Comparison of ENCODE assay signal across 8 cellular contexts in the genomic region with DNA sequence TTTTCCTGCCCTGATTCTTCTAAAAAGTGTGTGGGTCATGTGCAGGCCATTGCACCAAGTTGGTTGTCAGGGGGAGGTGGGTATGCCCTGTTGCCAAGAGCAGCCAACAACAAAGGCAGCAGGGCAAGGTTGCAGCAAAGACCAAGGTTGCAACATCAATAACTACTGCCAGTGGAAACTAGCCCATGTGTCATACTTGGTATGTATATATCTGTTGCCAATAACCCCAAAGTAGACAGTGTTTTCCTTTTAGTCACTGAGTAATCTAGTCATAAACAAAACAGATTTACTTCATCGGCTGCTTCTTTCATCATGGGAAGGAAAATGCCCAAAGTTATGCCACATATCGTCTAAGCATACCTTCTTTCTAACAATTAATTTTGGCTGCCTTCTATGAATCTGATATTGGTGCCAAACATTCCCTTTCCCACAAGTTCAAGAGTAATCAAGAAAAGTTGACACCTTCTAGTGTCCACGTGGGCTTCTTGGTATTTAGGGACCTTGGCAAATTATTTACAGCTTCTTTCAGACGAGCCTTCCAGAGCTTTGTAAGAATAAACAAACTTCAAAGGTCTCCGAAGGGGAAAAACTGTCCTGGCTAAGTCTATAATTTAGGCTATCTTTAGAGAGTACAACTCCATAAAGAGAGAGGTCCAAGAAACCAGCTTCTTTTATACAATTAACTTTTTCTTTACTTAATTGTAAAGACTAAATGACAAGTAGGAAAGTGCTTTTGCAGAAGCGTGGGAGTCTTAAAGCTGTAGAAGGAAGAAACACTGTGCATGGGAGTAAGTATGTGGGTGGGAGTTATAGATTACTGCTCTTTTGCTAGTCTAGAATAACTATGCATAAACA. TPM values are rescaled to one million over a fixed set of nuclear protein-coding genes. Genes with fewer than 3 reads are reported as not detected.
DNase-seq lines count a peak whose midpoint lies in the region; ATAC-seq and TF ChIP-seq lines count a peak whose summit lies in the region.

No MANE protein-coding gene starts in this region.

- peak; percentile 34 for ATAC-seq in GM18511 (IDR thresholded peaks at IDR 0.05; ENCODE audit: unreplicated experiment)
- peak; percentile 69 for ATAC-seq in HG03521 (IDR thresholded peaks at IDR 0.05; ENCODE audit: unreplicated experiment)
- ATAC-seq in GM19397 (IDR thresholded peaks at IDR 0.05; ENCODE audit: unreplicated experiment), result no peak

- H3K27me3 Mint-ChIP-seq in nephron (ENCODE audit: low read depth), result no peaks in the 10 kb centered on the region

- no peaks in the 10 kb centered on the region for H3K9me3 Mint-ChIP-seq in nephron

- TF ChIP-seq CTCF in nephron (IDR thresholded peaks at IDR 0.05; ENCODE audit: unreplicated experiment in 3 of 3), result no peak

- DNase-seq in UCSD-AML1 (lab: John Stamatoyannopoulos, UW; ENCODE audit: unreplicated experiment), result peak; percentile 20
- DNase-seq in effector CD8-positive, alpha-beta T cell (lab: John Stamatoyannopoulos, UW), result peak; percentile 21
- DNase-seq in NCI-H1048 (lab: John Stamatoyannopoulos, UW), result no peak
- DNase-seq in mesenteric fat pad (ENCODE audit: low spot score), result no peak

- H3K4me1 Mint-ChIP-seq in nephron, result peaks cover 30% of the 10 kb centered on the region

- H3K4me3 Mint-ChIP-seq in nephron, result no peak overlapping the region

- H3K36me3 Mint-ChIP-seq in nephron (ENCODE audit: low read depth), result no peaks in the 10 kb centered on the region

- peak overlapping the region; percentile 43 to 78 (median 47) for H3K27ac Mint-ChIP-seq in nephron

RNA-seq across cellular contexts. Expression of a gene that starts 10.1 kb away (rescaled TPM):
- 284 TPM for total RNA-seq in mesenteric fat pad

Comparison
In these comparisons a context has a peak if more than half of its experiments do, and no peak if none do; other contexts are left out.
1. DNase-seq: peak in UCSD-AML1 (single experiment) and effector CD8-positive, alpha-beta T cell (single experiment); none in NCI-H1048 (single experiment) and mesenteric fat pad (single experiment).